In the genomic region with DNA sequence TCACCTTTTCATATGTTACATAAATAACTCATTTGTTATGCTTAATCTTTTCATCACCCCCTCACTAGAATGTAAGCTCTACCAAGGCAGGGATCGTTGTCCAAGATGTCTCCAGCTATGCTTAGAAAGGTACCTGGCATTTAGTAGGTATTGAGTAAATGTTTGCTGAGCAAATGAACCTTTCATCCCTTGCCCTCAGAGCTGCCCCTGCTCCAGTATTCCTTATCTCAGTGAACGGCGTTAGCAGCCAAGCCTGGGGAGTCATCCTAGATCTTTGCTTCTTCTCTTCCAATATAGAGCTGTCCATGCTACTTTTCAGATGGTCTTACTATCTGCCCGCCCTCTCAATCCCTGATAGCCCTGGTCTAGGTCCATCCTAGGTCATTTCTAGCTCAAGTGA, we compare ENCODE assay signal across 19 cellular contexts.
DNase-seq lines count a peak whose midpoint lies in the region; ATAC-seq, FAIRE-seq and TF ChIP-seq lines count a peak whose summit lies in the region.
"Had no signal": no experiment of that assay in that cellular context is flagged by ENCODE, and none has a peak within 500 bp of the region (broad histone marks: within the 10 kb centered on the region; RNA-seq: fewer than 3 reads in every experiment).

No MANE protein-coding gene starts in this region.

- H3K4me1 ChIP-seq in mesenchymal stem cell (ENCODE audit: control insufficient read depth, insufficient read depth, low read depth, low read length) (peaks cover 3% of the 10 kb centered on the region), small intestine (ENCODE audit: control insufficient read depth in 2 of 2, insufficient read depth in 1 of 2, low read depth in 1 of 2, low read length in 1 of 2) (no peaks in the 10 kb centered on the region), heart right ventricle (peaks cover 0 to 44% (median 9%) of the 10 kb centered on the region in 9 donors)
- H3K4me1 ChIP-seq: BLaER1 had no signal

- H3K27ac ChIP-seq in mesenchymal stem cell (ENCODE audit: low read length, poor library complexity, severe bottlenecking) (no peak overlapping the region), small intestine (ENCODE audit: low read depth in 1 of 2, low read length in 1 of 2) (no peak overlapping the region), heart right ventricle (no peak overlapping the region)
- H3K27ac ChIP-seq: BLaER1 had no signal

- no peak overlapping the region for H3K4ac ChIP-seq in mesenchymal stem cell (ENCODE audit: low read depth in 1 of 2, low read length in 2 of 2)

- no peak overlapping the region for H2BK120ac ChIP-seq in mesenchymal stem cell (ENCODE audit: low read depth, low read length)

- H3K36me3 ChIP-seq in mesenchymal stem cell (ENCODE audit: control insufficient read depth in 1 of 2, insufficient read depth in 2 of 2, low read depth in 1 of 2, low read length in 2 of 2) (no peaks in the 10 kb centered on the region), small intestine (ENCODE audit: control insufficient read depth in 2 of 2, insufficient read depth in 2 of 2, low read length in 2 of 2) (peaks cover 0 to 4% of the 10 kb centered on the region in 2 donors), heart right ventricle (no peaks in the 10 kb centered on the region)
- H3K36me3 ChIP-seq: BLaER1 had no signal

- no peaks in the 10 kb centered on the region for H3K9me3 ChIP-seq in mesenchymal stem cell (ENCODE audit: control insufficient read depth, low read length)
- no peaks in the 10 kb centered on the region for H3K9me3 ChIP-seq in small intestine (ENCODE audit: control insufficient read depth, low read depth)
- H3K9me3 ChIP-seq in heart right ventricle = no peaks in the 10 kb centered on the region
- H3K9me3 ChIP-seq: BLaER1 had no signal

- no peaks in the 10 kb centered on the region for H3K27me3 Mint-ChIP-seq in activated naive CD8-positive, alpha-beta T cell treated with anti-CD3 and anti-CD28 coated beads, Interleukin-2, amount 50 U/mL, for 24 hours
- H3K27me3 Mint-ChIP-seq in activated naive CD8-positive, alpha-beta T cell treated with anti-CD3 and anti-CD28 coated beads for 36 hours = no peaks in the 10 kb centered on the region
- H3K27me3 Mint-ChIP-seq: CD4-positive, alpha-beta memory T cell had no signal

- no peak overlapping the region for H3K14ac ChIP-seq in mesenchymal stem cell (ENCODE audit: low read length in 2 of 2)

- H3K9me3 Mint-ChIP-seq in activated naive CD8-positive, alpha-beta T cell treated with anti-CD3 and anti-CD28 coated beads, Interleukin-2, amount 50 U/mL, for 24 hours = peaks cover 4% of the 10 kb centered on the region
- peaks cover 1% of the 10 kb centered on the region for H3K9me3 Mint-ChIP-seq in activated naive CD8-positive, alpha-beta T cell treated with anti-CD3 and anti-CD28 coated beads for 36 hours
- H3K9me3 Mint-ChIP-seq: CD4-positive, alpha-beta memory T cell; H9 had no signal

- peak overlapping the region; percentile 23 for H3K27ac Mint-ChIP-seq in activated naive CD8-positive, alpha-beta T cell treated with anti-CD3 and anti-CD28 coated beads, Interleukin-2, amount 50 U/mL, for 24 hours
- no peak overlapping the region for H3K27ac Mint-ChIP-seq in activated naive CD8-positive, alpha-beta T cell treated with anti-CD3 and anti-CD28 coated beads for 36 hours
- H3K27ac Mint-ChIP-seq: CD14-positive monocyte had no signal

- no peak overlapping the region for H4K8ac ChIP-seq in mesenchymal stem cell (ENCODE audit: low read length)

- no peak for FAIRE-seq in small intestine (lab: Jason Lieb, UNC)
- FAIRE-seq: GM12892, GM18507, H1 had no signal

- ATAC-seq in activated naive CD8-positive, alpha-beta T cell treated with anti-CD3 and anti-CD28 coated beads, Interleukin-2, amount 50 U/mL, for 24 hours = no peak
- ATAC-seq in left lobe of liver = peak; percentile 97
- no peak for ATAC-seq in GM18868 (IDR thresholded peaks at IDR 0.05; ENCODE audit: unreplicated experiment)
- no peak for ATAC-seq in heart right ventricle

- peak overlapping the region; percentile 74 for H2AK5ac ChIP-seq in mesenchymal stem cell (ENCODE audit: low read length, severe bottlenecking)

- no peak overlapping the region for H2BK12ac ChIP-seq in mesenchymal stem cell (ENCODE audit: low read length in 2 of 2)

- H3K23ac ChIP-seq in mesenchymal stem cell (ENCODE audit: low read length in 2 of 2) = no peak overlapping the region

- no peak for TF ChIP-seq CTCF in heart right ventricle (IDR thresholded peaks at IDR 0.05)

- no peak overlapping the region for H3K18ac ChIP-seq in mesenchymal stem cell (ENCODE audit: low read depth in 1 of 2, low read length in 2 of 2)

- no peak overlapping the region for H3K4me2 ChIP-seq in mesenchymal stem cell (ENCODE audit: low read length, poor library complexity, severe bottlenecking)
- H3K4me2 ChIP-seq: BLaER1 had no signal

- no peaks in the 10 kb centered on the region for H3K79me1 ChIP-seq in mesenchymal stem cell (replicated peaks; ENCODE audit: low read length, poor library complexity, severe bottlenecking)

- H2AFZ ChIP-seq in mesenchymal stem cell (ENCODE audit: low read depth, low read length) = no peak overlapping the region

- H4K91ac ChIP-seq in mesenchymal stem cell (ENCODE audit: low read length) = no peak overlapping the region

- no peak overlapping the region for H2BK5ac ChIP-seq in mesenchymal stem cell (ENCODE audit: low read depth, low read length, poor library complexity, severe bottlenecking)

- H3K36me3 Mint-ChIP-seq in activated naive CD8-positive, alpha-beta T cell treated with anti-CD3 and anti-CD28 coated beads, Interleukin-2, amount 50 U/mL, for 24 hours (ENCODE audit: low read depth) = peaks cover 2% of the 10 kb centered on the region
- peaks cover 17% of the 10 kb centered on the region for H3K36me3 Mint-ChIP-seq in activated naive CD8-positive, alpha-beta T cell treated with anti-CD3 and anti-CD28 coated beads for 36 hours
- H3K36me3 Mint-ChIP-seq: CD14-positive monocyte had no signal

- no peaks in the 10 kb centered on the region for H3K27me3 ChIP-seq in mesenchymal stem cell (ENCODE audit: control insufficient read depth in 1 of 2, insufficient read depth in 1 of 2, low read length in 2 of 2)
- no peaks in the 10 kb centered on the region for H3K27me3 ChIP-seq in small intestine (ENCODE audit: control insufficient read depth in 2 of 2, insufficient read depth in 2 of 2, low read length in 2 of 2)
- no peaks in the 10 kb centered on the region for H3K27me3 ChIP-seq in heart right ventricle
- H3K27me3 ChIP-seq: BLaER1 had no signal

- H2BK15ac ChIP-seq in mesenchymal stem cell (ENCODE audit: low read depth, poor library complexity, severe bottlenecking) = no peak overlapping the region

- intact Hi-C loops in heart right ventricle (cut with DNase I) = no loop called here

- no peak for DNase-seq in activated naive CD8-positive, alpha-beta T cell treated with anti-CD3 and anti-CD28 coated beads, Interleukin-2, amount 50 U/mL, for 24 hours
- no peak for DNase-seq in activated naive CD8-positive, alpha-beta T cell treated with anti-CD3 and anti-CD28 coated beads for 36 hours
- peak; percentile 67 for DNase-seq in left lobe of liver (ENCODE audit: low spot score)
- DNase-seq in mesenchymal stem cell = no peak
- peak; percentile 73 for DNase-seq in small intestine
- no peak for DNase-seq in NCI-H345 (lab: John Stamatoyannopoulos, UW)
- no peak for DNase-seq in heart right ventricle
- DNase-seq: 8988T; CD4-positive, alpha-beta memory T cell; DMS153; DMS79; GDM1; H9 had no signal

- WGBS in mesenchymal stem cell = 75% methylated on average over 3 of the region's 4 CpGs
- WGBS in small intestine, 3 donors = 31 to 62% (median 55%) methylated on average over 4 of the region's 4 CpGs
- WGBS in heart right ventricle, 2 donors = 67 to 85% methylated on average over 4 of the region's 4 CpGs

- H3K4me3 ChIP-seq in mesenchymal stem cell (ENCODE audit: insufficient read depth in 1 of 2, low read depth in 1 of 2, low read length in 2 of 2) (no peak overlapping the region), small intestine (ENCODE audit: low read depth in 1 of 2, low read length in 2 of 2) (no peak overlapping the region), heart right ventricle (no peak overlapping the region)
- H3K4me3 ChIP-seq: BLaER1 had no signal

- peaks cover 22% of the 10 kb centered on the region for H3K4me1 Mint-ChIP-seq in activated naive CD8-positive, alpha-beta T cell treated with anti-CD3 and anti-CD28 coated beads, Interleukin-2, amount 50 U/mL, for 24 hours
- H3K4me1 Mint-ChIP-seq in activated naive CD8-positive, alpha-beta T cell treated with anti-CD3 and anti-CD28 coated beads for 36 hours = peaks cover 26% of the 10 kb centered on the region
- H3K4me1 Mint-ChIP-seq: CD14-positive monocyte had no signal

- H3K9ac ChIP-seq in mesenchymal stem cell (ENCODE audit: low read length) = no peak overlapping the region
- H3K9ac ChIP-seq: BLaER1 had no signal

- no peak overlapping the region for H3K4me3 Mint-ChIP-seq in activated naive CD8-positive, alpha-beta T cell treated with anti-CD3 and anti-CD28 coated beads, Interleukin-2, amount 50 U/mL, for 24 hours
- H3K4me3 Mint-ChIP-seq in activated naive CD8-positive, alpha-beta T cell treated with anti-CD3 and anti-CD28 coated beads for 36 hours = no peak overlapping the region
- H3K4me3 Mint-ChIP-seq: CD14-positive monocyte; CD4-positive, alpha-beta memory T cell; H9 had no signal

Comparison
In these comparisons a context has a peak if more than half of its experiments do, and no peak if none do; other contexts are left out.
1. DNase-seq: peak in left lobe of liver (single experiment) and small intestine (single experiment); none in activated naive CD8-positive, alpha-beta T cell treated with anti-CD3 and anti-CD28 coated beads, Interleukin-2, amount 50 U/mL, for 24 hours (single experiment), activated naive CD8-positive, alpha-beta T cell treated with anti-CD3 and anti-CD28 coated beads for 36 hours (single experiment), mesenchymal stem cell (single experiment), NCI-H345 (single experiment) and heart right ventricle (0 of 2).